Comparison of ENCODE assay signal across 23 cellular contexts in the genomic region with DNA sequence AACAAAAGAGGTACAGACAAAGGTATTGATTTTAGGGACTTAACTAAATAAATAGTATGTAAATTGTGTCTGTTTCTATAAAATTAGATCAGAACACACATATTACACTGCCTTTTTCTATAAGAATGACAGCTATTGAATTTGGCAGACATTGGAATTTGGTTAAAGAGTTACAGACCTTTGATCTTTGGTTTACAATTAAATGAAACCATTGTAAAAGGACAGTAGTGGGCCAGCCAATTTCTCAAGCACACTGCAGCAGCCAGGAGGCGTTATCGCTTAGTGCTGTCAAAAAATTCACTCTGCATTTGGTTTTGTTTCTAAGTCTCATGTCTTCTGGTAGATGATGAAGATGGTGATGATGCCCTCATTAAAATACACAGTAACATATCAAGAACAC.
DNase-seq lines count a peak whose midpoint lies in the region; ATAC-seq and TF ChIP-seq lines count a peak whose summit lies in the region.
"Had no signal": no experiment of that assay in that cellular context is flagged by ENCODE, and none has a peak within 500 bp of the region (broad histone marks: within the 10 kb centered on the region; RNA-seq: fewer than 3 reads in every experiment).

No MANE protein-coding gene starts in this region.

- ATAC-seq in heart right ventricle (no peak), right cardiac atrium (no peak), WTC11 (peak; percentile 54), GM21360 (IDR thresholded peaks at IDR 0.05; ENCODE audit: unreplicated experiment) (no peak)
- no peak for ATAC-seq in stimulated activated naive B cell treated with anti-CD40 and anti-IgM and Interleukin-4, amounts not matched to agents 10 μg/mL and 1 μg/mL and 100 μg/mL, for 72 hours (replicated peaks)
- ATAC-seq: A549; activated CD4-positive, CD25-positive, alpha-beta regulatory T cell treated with anti-CD3 and anti-CD28 coated beads, Interleukin-2, amount 50 U/mL, for 24 hours; left cardiac atrium; naive thymus-derived CD8-positive, alpha-beta T cell; Panc1; T-cell had no signal

- CTCF ChIA-PET in WTC11 (lab: Charles Lee), result interaction anchor here (1.0 kb wide), 1 partner anchor 150 kb away, joined by 3 read pairs; no protein-coding TSS in a partner anchor

- no peaks in the 10 kb centered on the region for H3K36me3 ChIP-seq in heart right ventricle
- H3K36me3 ChIP-seq: right atrium auricular region had no signal

- H3K4me3 Mint-ChIP-seq in WTC11 (no peak overlapping the region), CD14-positive monocyte (no peak overlapping the region)
- no peak overlapping the region for H3K4me3 Mint-ChIP-seq in stimulated activated naive B cell treated with anti-CD40 and anti-IgM and Interleukin-4, amounts not matched to agents 10 μg/mL and 1 μg/mL and 100 μg/mL, for 72 hours
- H3K4me3 Mint-ChIP-seq: naive thymus-derived CD8-positive, alpha-beta T cell; T-cell; type B pancreatic cell had no signal

- H3K36me3 Mint-ChIP-seq in WTC11 (no peaks in the 10 kb centered on the region), CD14-positive monocyte (no peaks in the 10 kb centered on the region)
- H3K36me3 Mint-ChIP-seq in stimulated activated naive B cell treated with anti-CD40 and anti-IgM and Interleukin-4, amounts not matched to agents 10 μg/mL and 1 μg/mL and 100 μg/mL, for 72 hours, result no peaks in the 10 kb centered on the region
- H3K36me3 Mint-ChIP-seq: naive thymus-derived CD8-positive, alpha-beta T cell; T-cell; type B pancreatic cell had no signal

- peaks cover 49% of the 10 kb centered on the region for H3K4me1 Mint-ChIP-seq in WTC11
- no peaks in the 10 kb centered on the region for H3K4me1 Mint-ChIP-seq in stimulated activated naive B cell treated with anti-CD40 and anti-IgM and Interleukin-4, amounts not matched to agents 10 μg/mL and 1 μg/mL and 100 μg/mL, for 72 hours
- H3K4me1 Mint-ChIP-seq in CD14-positive monocyte, result no peaks in the 10 kb centered on the region
- H3K4me1 Mint-ChIP-seq: naive thymus-derived CD8-positive, alpha-beta T cell; T-cell had no signal

- H3K9me3 Mint-ChIP-seq in WTC11, result no peaks in the 10 kb centered on the region
- no peaks in the 10 kb centered on the region for H3K9me3 Mint-ChIP-seq in stimulated activated naive B cell treated with anti-CD40 and anti-IgM and Interleukin-4, amounts not matched to agents 10 μg/mL and 1 μg/mL and 100 μg/mL, for 72 hours
- peaks cover 0 to 1% (median 0%) of the 10 kb centered on the region in 7 donors for H3K9me3 Mint-ChIP-seq in CD14-positive monocyte
- H3K9me3 Mint-ChIP-seq: naive thymus-derived CD8-positive, alpha-beta T cell; T-cell; type B pancreatic cell had no signal

- WGBS in heart right ventricle, 2 donors, result 61 to 66% methylated on average over 2 of the region's 2 CpGs
- 59% methylated on average over 2 of the region's 2 CpGs for WGBS in right cardiac atrium

- no peak for DNase-seq in heart right ventricle
- no peak for DNase-seq in right cardiac atrium
- no peak for DNase-seq in WTC11 (ENCODE audit: low spot score)
- DNase-seq in iPS-NIHi7 (ENCODE audit: extremely low spot score), result peak; percentile 13
- DNase-seq in stimulated activated naive B cell treated with anti-CD40 and anti-IgM and Interleukin-4, amounts not matched to agents 10 μg/mL and 1 μg/mL and 100 μg/mL, for 72 hours, result no peak
- no peak for DNase-seq in activated CD4-positive, alpha-beta T cell treated with anti-CD3 and anti-CD28 coated beads, Interleukin-2, amount 50 U/mL, for 4 hours
- DNase-seq in CD14-positive monocyte (ENCODE audit: low spot score), result no peak
- DNase-seq: activated CD8-positive, alpha-beta memory T cell treated with anti-CD3 and anti-CD28 coated beads, Interleukin-2, amount 50 U/mL, for 4 hours; activated naive CD4-positive, alpha-beta T cell treated with Interleukin-2 at 50 U/mL for 16 hours; caudate nucleus; KBM-7; left cardiac atrium; naive thymus-derived CD8-positive, alpha-beta T cell; NCI-H1436 treated with DMSO at 0.1 percent for 48 hours; NCI-H446 treated with DMSO at 0.1 percent for 48 hours; stimulated activated CD4-positive, alpha-beta T cell treated with anti-CD3 and anti-CD28 coated beads, Interleukin-2, amount 100 ng/mL, for 48 hours; T-cell had no signal

- no peaks in the 10 kb centered on the region for H3K27me3 Mint-ChIP-seq in WTC11 (ENCODE audit: low read depth)
- no peaks in the 10 kb centered on the region for H3K27me3 Mint-ChIP-seq in stimulated activated naive B cell treated with anti-CD40 and anti-IgM and Interleukin-4, amounts not matched to agents 10 μg/mL and 1 μg/mL and 100 μg/mL, for 72 hours
- no peaks in the 10 kb centered on the region for H3K27me3 Mint-ChIP-seq in CD14-positive monocyte (ENCODE audit: low read depth in 3 of 3)
- H3K27me3 Mint-ChIP-seq: type B pancreatic cell had no signal

- H3K27ac Mint-ChIP-seq in WTC11 (no peak overlapping the region), CD14-positive monocyte (no peak overlapping the region)
- H3K27ac Mint-ChIP-seq in stimulated activated naive B cell treated with anti-CD40 and anti-IgM and Interleukin-4, amounts not matched to agents 10 μg/mL and 1 μg/mL and 100 μg/mL, for 72 hours, result no peak overlapping the region
- H3K27ac Mint-ChIP-seq: naive thymus-derived CD8-positive, alpha-beta T cell; T-cell; type B pancreatic cell had no signal

- H3K27me3 ChIP-seq in heart right ventricle, result no peaks in the 10 kb centered on the region
- no peaks in the 10 kb centered on the region for H3K27me3 ChIP-seq in right cardiac atrium (ENCODE audit: control insufficient read depth, insufficient read depth)
- H3K27me3 ChIP-seq: right atrium auricular region had no signal

- no peak overlapping the region for H3K4me3 ChIP-seq in heart right ventricle
- H3K4me3 ChIP-seq in right cardiac atrium (ENCODE audit: low read length), result no peak overlapping the region
- H3K4me3 ChIP-seq: A549, right atrium auricular region had no signal

- H3K4me1 ChIP-seq in heart right ventricle (no peaks in the 10 kb centered on the region), right cardiac atrium (ENCODE audit: control insufficient read depth, insufficient read depth, low read length) (no peaks in the 10 kb centered on the region)
- H3K4me1 ChIP-seq: A549, right atrium auricular region had no signal

- H3K9me3 ChIP-seq in heart right ventricle (no peaks in the 10 kb centered on the region), right cardiac atrium (ENCODE audit: control insufficient read depth, low read length) (no peaks in the 10 kb centered on the region)
- H3K9me3 ChIP-seq: A549, right atrium auricular region had no signal

- POLR2A ChIA-PET in WTC11 (lab: Charles Lee), result no interaction called here

- TF ChIP-seq CTCF in heart right ventricle (IDR thresholded peaks at IDR 0.05) (peak in 6 of 9 donors; percentile 14 to 33 (median 26)), WTC11 (IDR thresholded peaks at IDR 0.05) (no peak), CD14-positive monocyte (IDR thresholded peaks at IDR 0.05) (no peak)

- intact Hi-C loops in heart right ventricle (cut with DNase I) (no loop called here), right cardiac atrium (cut with DNase I) (no loop called here), CD14-positive monocyte (cut with micrococcal nuclease) (no loop called here)

- H3K27ac ChIP-seq in heart right ventricle, result no peak overlapping the region
- no peak overlapping the region for H3K27ac ChIP-seq in right cardiac atrium (ENCODE audit: low read length)
- H3K27ac ChIP-seq: A549, right atrium auricular region had no signal

TF ChIP-seq in WTC11, 78 proteins besides CTCF, POLR2A, EP300 and RAD21 (continues in another document):
- TF ChIP-seq, protein P1, sequence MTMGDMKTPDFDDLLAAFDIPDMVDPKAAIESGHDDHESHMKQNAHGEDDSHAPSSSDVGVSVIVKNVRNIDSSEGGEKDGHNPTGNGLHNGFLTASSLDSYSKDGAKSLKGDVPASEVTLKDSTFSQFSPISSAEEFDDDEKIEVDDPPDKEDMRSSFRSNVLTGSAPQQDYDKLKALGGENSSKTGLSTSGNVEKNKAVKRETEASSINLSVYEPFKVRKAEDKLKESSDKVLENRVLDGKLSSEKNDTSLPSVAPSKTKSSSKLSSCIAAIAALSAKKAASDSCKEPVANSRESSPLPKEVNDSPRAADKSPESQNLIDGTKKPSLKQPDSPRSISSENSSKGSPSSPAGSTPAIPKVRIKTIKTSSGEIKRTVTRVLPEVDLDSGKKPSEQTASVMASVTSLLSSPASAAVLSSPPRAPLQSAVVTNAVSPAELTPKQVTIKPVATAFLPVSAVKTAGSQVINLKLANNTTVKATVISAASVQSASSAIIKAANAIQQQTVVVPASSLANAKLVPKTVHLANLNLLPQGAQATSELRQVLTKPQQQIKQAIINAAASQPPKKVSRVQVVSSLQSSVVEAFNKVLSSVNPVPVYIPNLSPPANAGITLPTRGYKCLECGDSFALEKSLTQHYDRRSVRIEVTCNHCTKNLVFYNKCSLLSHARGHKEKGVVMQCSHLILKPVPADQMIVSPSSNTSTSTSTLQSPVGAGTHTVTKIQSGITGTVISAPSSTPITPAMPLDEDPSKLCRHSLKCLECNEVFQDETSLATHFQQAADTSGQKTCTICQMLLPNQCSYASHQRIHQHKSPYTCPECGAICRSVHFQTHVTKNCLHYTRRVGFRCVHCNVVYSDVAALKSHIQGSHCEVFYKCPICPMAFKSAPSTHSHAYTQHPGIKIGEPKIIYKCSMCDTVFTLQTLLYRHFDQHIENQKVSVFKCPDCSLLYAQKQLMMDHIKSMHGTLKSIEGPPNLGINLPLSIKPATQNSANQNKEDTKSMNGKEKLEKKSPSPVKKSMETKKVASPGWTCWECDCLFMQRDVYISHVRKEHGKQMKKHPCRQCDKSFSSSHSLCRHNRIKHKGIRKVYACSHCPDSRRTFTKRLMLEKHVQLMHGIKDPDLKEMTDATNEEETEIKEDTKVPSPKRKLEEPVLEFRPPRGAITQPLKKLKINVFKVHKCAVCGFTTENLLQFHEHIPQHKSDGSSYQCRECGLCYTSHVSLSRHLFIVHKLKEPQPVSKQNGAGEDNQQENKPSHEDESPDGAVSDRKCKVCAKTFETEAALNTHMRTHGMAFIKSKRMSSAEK (CRISPR knock-in tag; IDR thresholded peaks at IDR 0.05; ENCODE audit: borderline replicate concordance), result no peak
- TF ChIP-seq, protein P2, sequence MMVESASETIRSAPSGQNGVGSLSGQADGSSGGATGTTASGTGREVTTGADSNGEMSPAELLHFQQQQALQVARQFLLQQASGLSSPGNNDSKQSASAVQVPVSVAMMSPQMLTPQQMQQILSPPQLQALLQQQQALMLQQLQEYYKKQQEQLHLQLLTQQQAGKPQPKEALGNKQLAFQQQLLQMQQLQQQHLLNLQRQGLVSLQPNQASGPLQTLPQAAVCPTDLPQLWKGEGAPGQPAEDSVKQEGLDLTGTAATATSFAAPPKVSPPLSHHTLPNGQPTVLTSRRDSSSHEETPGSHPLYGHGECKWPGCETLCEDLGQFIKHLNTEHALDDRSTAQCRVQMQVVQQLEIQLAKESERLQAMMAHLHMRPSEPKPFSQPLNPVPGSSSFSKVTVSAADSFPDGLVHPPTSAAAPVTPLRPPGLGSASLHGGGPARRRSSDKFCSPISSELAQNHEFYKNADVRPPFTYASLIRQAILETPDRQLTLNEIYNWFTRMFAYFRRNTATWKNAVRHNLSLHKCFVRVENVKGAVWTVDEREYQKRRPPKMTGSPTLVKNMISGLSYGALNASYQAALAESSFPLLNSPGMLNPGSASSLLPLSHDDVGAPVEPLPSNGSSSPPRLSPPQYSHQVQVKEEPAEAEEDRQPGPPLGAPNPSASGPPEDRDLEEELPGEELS (CRISPR knock-in tag; IDR thresholded peaks at IDR 0.05), result no peak
- no peak for TF ChIP-seq ZNF263 (CRISPR knock-in tag; IDR thresholded peaks at IDR 0.05; ENCODE audit: low read depth)

Comparison
In these comparisons a context has a peak if more than half of its experiments do, and no peak if none do; other contexts are left out.
1. CTCF ChIP-seq: peak in heart right ventricle (6 of 9); none in WTC11 (single experiment) and CD14-positive monocyte (single experiment).